In genomic region chr3:13868844-13869724, GRCh38 we compare ENCODE assay signal across 18 cellular contexts. TPM values are rescaled to one million over a fixed set of nuclear protein-coding genes. Genes with fewer than 3 reads are reported as not detected.
DNase-seq lines count a peak whose midpoint lies in the region; ATAC-seq lines count a peak whose summit lies in the region.
"Had no signal": no experiment of that assay in that cellular context is flagged by ENCODE, and none has a peak within 500 bp of the region (broad histone marks: within the 10 kb centered on the region; RNA-seq: fewer than 3 reads in every experiment).

No MANE protein-coding gene starts in this region.

- ATAC-seq in activated naive CD4-positive, alpha-beta T cell treated with anti-CD3 and anti-CD28 coated beads, Interleukin-2, amount 50 U/mL, for 72 hours = no peak
- ATAC-seq in naive thymus-derived CD8-positive, alpha-beta T cell = no peak
- ATAC-seq: GM23338 had no signal

- peaks cover 30% of the 10 kb centered on the region for H3K4me1 Mint-ChIP-seq in T-helper 2 cell treated with Interferon-gamma antibody and Interleukin-4, amounts not matched to agents 5 μg/mL and 100 μg/mL, for 36 hours (ENCODE audit: low read depth)
- peaks cover 36% of the 10 kb centered on the region for H3K4me1 Mint-ChIP-seq in activated T-helper 1 cell treated with anti-CD3 and anti-CD28 coated beads, Interleukin-12 subunit alpha, Interleukin-12 subunit beta, Interleukin-2, Interleukin-4 antibody, amounts not matched to agents 30 ng/mL and 10 ng/mL and 1 ng/mL, durations not matched to agents 14 hours and 24 hours and 36 hours (ENCODE audit: low read depth)
- peaks cover 34 to 61% (median 48%) of the 10 kb centered on the region in 4 donors for H3K4me1 Mint-ChIP-seq in naive thymus-derived CD8-positive, alpha-beta T cell

- intact Hi-C loops in activated T-helper 1 cell treated with anti-CD3 and anti-CD28 coated beads, Interleukin-12 subunit alpha, Interleukin-12 subunit beta, Interleukin-2, Interleukin-4 antibody, amounts not matched to agents 30 ng/mL and 10 ng/mL and 1 ng/mL, durations not matched to agents 14 hours and 24 hours and 36 hours (cut with micrococcal nuclease) = no loop called here

- POLR2A ChIA-PET in naive thymus-derived CD8-positive, alpha-beta T cell (lab: Charles Lee) = interaction anchor here (2.5 to 6.5 kb wide), 2 partner anchors 10 to 11 kb away, joined by 18 to 69 read pairs; partner anchors contain the start of gene WNT7A

- no peaks in the 10 kb centered on the region for H3K9me3 Mint-ChIP-seq in T-helper 2 cell treated with Interferon-gamma antibody and Interleukin-4, amounts not matched to agents 5 μg/mL and 100 μg/mL, for 36 hours
- no peaks in the 10 kb centered on the region for H3K9me3 Mint-ChIP-seq in activated naive CD4-positive, alpha-beta T cell treated with anti-CD3 and anti-CD28 coated beads, Interleukin-2, amount 50 U/mL, for 72 hours
- no peaks in the 10 kb centered on the region for H3K9me3 Mint-ChIP-seq in activated T-helper 1 cell treated with anti-CD3 and anti-CD28 coated beads, Interleukin-12 subunit alpha, Interleukin-12 subunit beta, Interleukin-2, Interleukin-4 antibody, amounts not matched to agents 30 ng/mL and 10 ng/mL and 1 ng/mL, durations not matched to agents 14 hours and 24 hours and 36 hours
- peaks cover 0 to 7% (median 0%) of the 10 kb centered on the region in 9 donors for H3K9me3 Mint-ChIP-seq in naive thymus-derived CD8-positive, alpha-beta T cell
- H3K9me3 Mint-ChIP-seq: GM23338 had no signal

- no peak overlapping the region for H3K4me3 Mint-ChIP-seq in T-helper 2 cell treated with Interferon-gamma antibody and Interleukin-4, amounts not matched to agents 5 μg/mL and 100 μg/mL, for 36 hours
- H3K4me3 Mint-ChIP-seq in activated T-helper 1 cell treated with anti-CD3 and anti-CD28 coated beads, Interleukin-12 subunit alpha, Interleukin-12 subunit beta, Interleukin-2, Interleukin-4 antibody, amounts not matched to agents 30 ng/mL and 10 ng/mL and 1 ng/mL, durations not matched to agents 14 hours and 24 hours and 36 hours = no peak overlapping the region
- H3K4me3 Mint-ChIP-seq in naive thymus-derived CD8-positive, alpha-beta T cell = peak overlapping the region in 1 of 10 donors; percentile 60
- H3K4me3 Mint-ChIP-seq: GM23338 had no signal

- peak overlapping the region; percentile 55 for H3K27ac Mint-ChIP-seq in T-helper 2 cell treated with Interferon-gamma antibody and Interleukin-4, amounts not matched to agents 5 μg/mL and 100 μg/mL, for 36 hours
- H3K27ac Mint-ChIP-seq in activated naive CD4-positive, alpha-beta T cell treated with anti-CD3 and anti-CD28 coated beads, Interleukin-2, amount 50 U/mL, for 72 hours = peak overlapping the region; percentile 59 to 90
- H3K27ac Mint-ChIP-seq in activated T-helper 1 cell treated with anti-CD3 and anti-CD28 coated beads, Interleukin-12 subunit alpha, Interleukin-12 subunit beta, Interleukin-2, Interleukin-4 antibody, amounts not matched to agents 30 ng/mL and 10 ng/mL and 1 ng/mL, durations not matched to agents 14 hours and 24 hours and 36 hours = peak overlapping the region; percentile 32
- H3K27ac Mint-ChIP-seq in naive thymus-derived CD8-positive, alpha-beta T cell = peak overlapping the region; percentile 51 to 97 (median 85)
- H3K27ac Mint-ChIP-seq: GM23338 had no signal

- no peaks in the 10 kb centered on the region for H3K36me3 Mint-ChIP-seq in T-helper 2 cell treated with Interferon-gamma antibody and Interleukin-4, amounts not matched to agents 5 μg/mL and 100 μg/mL, for 36 hours (ENCODE audit: low read depth)
- peaks cover 0 to 4% of the 10 kb centered on the region in 2 donors for H3K36me3 Mint-ChIP-seq in activated naive CD4-positive, alpha-beta T cell treated with anti-CD3 and anti-CD28 coated beads, Interleukin-2, amount 50 U/mL, for 72 hours
- peaks cover 2% of the 10 kb centered on the region for H3K36me3 Mint-ChIP-seq in activated T-helper 1 cell treated with anti-CD3 and anti-CD28 coated beads, Interleukin-12 subunit alpha, Interleukin-12 subunit beta, Interleukin-2, Interleukin-4 antibody, amounts not matched to agents 30 ng/mL and 10 ng/mL and 1 ng/mL, durations not matched to agents 14 hours and 24 hours and 36 hours (ENCODE audit: low read depth)
- H3K36me3 Mint-ChIP-seq in naive thymus-derived CD8-positive, alpha-beta T cell = peaks cover 0 to 5% (median 0%) of the 10 kb centered on the region in 3 donors

- peaks cover 17% of the 10 kb centered on the region for H3K27me3 Mint-ChIP-seq in T-helper 2 cell treated with Interferon-gamma antibody and Interleukin-4, amounts not matched to agents 5 μg/mL and 100 μg/mL, for 36 hours (ENCODE audit: low read depth)
- H3K27me3 Mint-ChIP-seq in activated T-helper 1 cell treated with anti-CD3 and anti-CD28 coated beads, Interleukin-12 subunit alpha, Interleukin-12 subunit beta, Interleukin-2, Interleukin-4 antibody, amounts not matched to agents 30 ng/mL and 10 ng/mL and 1 ng/mL, durations not matched to agents 14 hours and 24 hours and 36 hours (ENCODE audit: insufficient read depth) = peaks cover 7% of the 10 kb centered on the region
- H3K27me3 Mint-ChIP-seq in naive thymus-derived CD8-positive, alpha-beta T cell = peaks cover 0 to 3% (median 0%) of the 10 kb centered on the region in 5 donors

- no peak for DNase-seq in T-helper 2 cell treated with Interferon-gamma antibody and Interleukin-4, amounts not matched to agents 5 μg/mL and 100 μg/mL, for 36 hours (ENCODE audit: low spot score)
- DNase-seq in T-helper 2 cell (no peak), NCI-H82 treated with DMSO at 0.1 percent for 48 hours (lab: John Stamatoyannopoulos, UW; ENCODE audit: unreplicated experiment) (no peak)
- DNase-seq in activated naive CD4-positive, alpha-beta T cell treated with anti-CD3 and anti-CD28 coated beads, Interleukin-2, amount 50 U/mL, for 72 hours (ENCODE audit: low spot score in 2 of 2) = no peak
- no peak for DNase-seq in activated naive CD4-positive, alpha-beta T cell treated with Interleukin-2 at 50 U/mL for 16 hours
- no peak for DNase-seq in activated T-helper 1 cell treated with anti-CD3 and anti-CD28 coated beads, Interleukin-12 subunit alpha, Interleukin-12 subunit beta, Interleukin-2, Interleukin-4 antibody, amounts not matched to agents 30 ng/mL and 10 ng/mL and 1 ng/mL, durations not matched to agents 14 hours and 24 hours and 36 hours (ENCODE audit: low spot score)
- no peak for DNase-seq in naive thymus-derived CD8-positive, alpha-beta T cell
- DNase-seq in stimulated activated CD4-positive, alpha-beta T cell treated with anti-CD3 and anti-CD28 coated beads, Interleukin-4, amount 100 ng/mL, for 24 hours = no peak
- DNase-seq: 8988T, HCEC 1CT, NCI-H1417, NCI-H187, NCI-H2107, NCI-H510A, PC-3, RPMI8226 had no signal

RNA-seq across cellular contexts. Expression of gene WNT7A, which starts 10.8 kb away (rescaled TPM):
- under 1 TPM; 0.06 to 0.14 TPM for total RNA-seq in activated naive CD4-positive, alpha-beta T cell treated with anti-CD3 and anti-CD28 coated beads, Interleukin-2, amount 50 U/mL, for 72 hours
- total RNA-seq in activated T-helper 1 cell treated with anti-CD3 and anti-CD28 coated beads, Interleukin-12 subunit alpha, Interleukin-12 subunit beta, Interleukin-2, Interleukin-4 antibody, amounts not matched to agents 30 ng/mL and 10 ng/mL and 1 ng/mL, durations not matched to agents 14 hours and 24 hours and 36 hours = not detected in 2 replicates
- 1 to 10 TPM; 9.6 TPM for total RNA-seq in naive thymus-derived CD8-positive, alpha-beta T cell
- polyA plus RNA-seq in naive thymus-derived CD8-positive, alpha-beta T cell = 1 to 10 TPM in 2 of 3 donors, under 1 TPM in 1; 0.17 to 1.6 (median 1.3) TPM
- total RNA-seq: GM23338 had no signal
- polyA plus RNA-seq: AG04450, GM23338 had no signal

Comparison
In these comparisons a context has a peak if more than half of its experiments do, and no peak if none do; other contexts are left out.
1. H3K27ac Mint-ChIP-seq: peak in every context shown above with its lines; median percentile 85 in naive thymus-derived CD8-positive, alpha-beta T cell; 74 in activated naive CD4-positive, alpha-beta T cell treated with anti-CD3 and anti-CD28 coated beads, Interleukin-2, amount 50 U/mL, for 72 hours; 55 in T-helper 2 cell treated with Interferon-gamma antibody and Interleukin-4, amounts not matched to agents 5 μg/mL and 100 μg/mL, for 36 hours; 32 in activated T-helper 1 cell treated with anti-CD3 and anti-CD28 coated beads, Interleukin-12 subunit alpha, Interleukin-12 subunit beta, Interleukin-2, Interleukin-4 antibody, amounts not matched to agents 30 ng/mL and 10 ng/mL and 1 ng/mL, durations not matched to agents 14 hours and 24 hours and 36 hours.
2. RNA of gene WNT7A, which starts 10.8 kb away (total RNA-seq): 9.6 TPM in naive thymus-derived CD8-positive, alpha-beta T cell; 0.06 to 0.14 TPM in activated naive CD4-positive, alpha-beta T cell treated with anti-CD3 and anti-CD28 coated beads, Interleukin-2, amount 50 U/mL, for 72 hours and not detected in activated T-helper 1 cell treated with anti-CD3 and anti-CD28 coated beads, Interleukin-12 subunit alpha, Interleukin-12 subunit beta, Interleukin-2, Interleukin-4 antibody, amounts not matched to agents 30 ng/mL and 10 ng/mL and 1 ng/mL, durations not matched to agents 14 hours and 24 hours and 36 hours; every median in the first group is over 4 times any median in the second.